In genomic region chr17:21284319-21285163, GRCh38 we compare ENCODE assay signal across 1 cellular context.
A peak's percentile ranks its signal among the peaks of the same experiment; 100 is the strongest.
TF ChIP-seq lines count a peak whose summit lies in the region.

Gene MAP2K3, plus strand, starts transcription at chr17:21284711. Its CDS starts 210 bp downstream, at chr17:21284921.

TF ChIP-seq in K562, 482 proteins besides CTCF, POLR2A, EP300 and RAD21 (continued from another document and continues in another):
- TF ChIP-seq EWSR1 (IDR thresholded peaks at IDR 0.05; ENCODE audit: borderline replicate concordance, low read depth, partially characterized antibody) = no peak
- peak; percentile 81 for TF ChIP-seq TBP (optimal IDR thresholded peaks at IDR 0.05; ENCODE audit: low read depth, low read length)
- TF ChIP-seq NCOA2 (IDR thresholded peaks at IDR 0.05; ENCODE audit: partially characterized antibody in 2 of 2) = no peak
- no peak for TF ChIP-seq ZNF408 (CRISPR knock-in tag; IDR thresholded peaks at IDR 0.05; ENCODE audit: low read depth)
- peak; percentile 55; the same call in 1 of the 2 replicates for TF ChIP-seq TFAP4 (CRISPR knock-in tag; IDR thresholded peaks at IDR 0.05; ENCODE audit: borderline replicate concordance)
- TF ChIP-seq, protein P1, sequence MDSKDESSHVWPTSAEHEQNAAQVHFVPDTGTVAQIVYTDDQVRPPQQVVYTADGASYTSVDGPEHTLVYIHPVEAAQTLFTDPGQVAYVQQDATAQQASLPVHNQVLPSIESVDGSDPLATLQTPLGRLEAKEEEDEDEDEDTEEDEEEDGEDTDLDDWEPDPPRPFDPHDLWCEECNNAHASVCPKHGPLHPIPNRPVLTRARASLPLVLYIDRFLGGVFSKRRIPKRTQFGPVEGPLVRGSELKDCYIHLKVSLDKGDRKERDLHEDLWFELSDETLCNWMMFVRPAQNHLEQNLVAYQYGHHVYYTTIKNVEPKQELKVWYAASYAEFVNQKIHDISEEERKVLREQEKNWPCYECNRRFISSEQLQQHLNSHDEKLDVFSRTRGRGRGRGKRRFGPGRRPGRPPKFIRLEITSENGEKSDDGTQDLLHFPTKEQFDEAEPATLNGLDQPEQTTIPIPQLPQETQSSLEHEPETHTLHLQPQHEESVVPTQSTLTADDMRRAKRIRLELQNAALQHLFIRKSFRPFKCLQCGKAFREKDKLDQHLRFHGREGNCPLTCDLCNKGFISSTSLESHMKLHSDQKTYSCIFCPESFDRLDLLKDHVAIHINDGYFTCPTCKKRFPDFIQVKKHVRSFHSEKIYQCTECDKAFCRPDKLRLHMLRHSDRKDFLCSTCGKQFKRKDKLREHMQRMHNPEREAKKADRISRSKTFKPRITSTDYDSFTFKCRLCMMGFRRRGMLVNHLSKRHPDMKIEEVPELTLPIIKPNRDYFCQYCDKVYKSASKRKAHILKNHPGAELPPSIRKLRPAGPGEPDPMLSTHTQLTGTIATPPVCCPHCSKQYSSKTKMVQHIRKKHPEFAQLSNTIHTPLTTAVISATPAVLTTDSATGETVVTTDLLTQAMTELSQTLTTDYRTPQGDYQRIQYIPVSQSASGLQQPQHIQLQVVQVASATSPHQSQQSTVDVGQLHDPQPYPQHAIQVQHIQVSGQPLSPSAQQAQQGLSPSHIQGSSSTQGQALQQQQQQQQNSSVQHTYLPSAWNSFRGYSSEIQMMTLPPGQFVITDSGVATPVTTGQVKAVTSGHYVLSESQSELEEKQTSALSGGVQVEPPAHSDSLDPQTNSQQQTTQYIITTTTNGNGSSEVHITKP (IDR thresholded peaks at IDR 0.05; ENCODE audit: partially characterized antibody) = peak; percentile 29
- peak; percentile 55; the same call in 1 of the 2 replicates for TF ChIP-seq ATF7 (IDR thresholded peaks at IDR 0.05)
- peak; percentile 33 for TF ChIP-seq SP2 (IDR thresholded peaks at IDR 0.05; ENCODE audit: extremely low read depth, low read depth, low read length, poor library complexity, severe bottlenecking)
- TF ChIP-seq, protein P2, sequence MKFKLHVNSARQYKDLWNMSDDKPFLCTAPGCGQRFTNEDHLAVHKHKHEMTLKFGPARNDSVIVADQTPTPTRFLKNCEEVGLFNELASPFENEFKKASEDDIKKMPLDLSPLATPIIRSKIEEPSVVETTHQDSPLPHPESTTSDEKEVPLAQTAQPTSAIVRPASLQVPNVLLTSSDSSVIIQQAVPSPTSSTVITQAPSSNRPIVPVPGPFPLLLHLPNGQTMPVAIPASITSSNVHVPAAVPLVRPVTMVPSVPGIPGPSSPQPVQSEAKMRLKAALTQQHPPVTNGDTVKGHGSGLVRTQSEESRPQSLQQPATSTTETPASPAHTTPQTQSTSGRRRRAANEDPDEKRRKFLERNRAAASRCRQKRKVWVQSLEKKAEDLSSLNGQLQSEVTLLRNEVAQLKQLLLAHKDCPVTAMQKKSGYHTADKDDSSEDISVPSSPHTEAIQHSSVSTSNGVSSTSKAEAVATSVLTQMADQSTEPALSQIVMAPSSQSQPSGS (CRISPR knock-in tag; IDR thresholded peaks at IDR 0.05) = no peak
- peak; percentile 72 for TF ChIP-seq SMAD4 (CRISPR knock-in tag; conservative IDR thresholded peaks at IDR 0.05)
- TF ChIP-seq ARID4B (CRISPR knock-in tag; IDR thresholded peaks at IDR 0.05) = 0 out of 2 replicates have a peak, but pooled peaks have one; percentile 33
- TF ChIP-seq THAP12 (CRISPR knock-in tag; IDR thresholded peaks at IDR 0.05) = peak; percentile 60; the same call in 1 of the 2 replicates
- no peak for TF ChIP-seq CREB1 (IDR thresholded peaks at IDR 0.05)
- 0 out of 2 replicates have a peak, but pooled peaks have one; percentile 18 for TF ChIP-seq CREB1 (CRISPR knock-in tag; IDR thresholded peaks at IDR 0.05)
- TF ChIP-seq NFYB (IDR thresholded peaks at IDR 0.05; ENCODE audit: extremely low read depth, insufficient read length) = peak; percentile 93
- TF ChIP-seq ZNF316 (IDR thresholded peaks at IDR 0.05) = peak; percentile 36
- TF ChIP-seq FOXM1 (IDR thresholded peaks at IDR 0.05; ENCODE audit: low read depth) = no peak
- no peak for TF ChIP-seq FOXM1 (CRISPR knock-in tag; IDR thresholded peaks at IDR 0.05; ENCODE audit: low read depth)
- TF ChIP-seq E2F6 (IDR thresholded peaks at IDR 0.05; ENCODE audit: borderline replicate concordance in 1 of 2, extremely low read depth in 1 of 2, insufficient read depth in 1 of 2, insufficient read length in 1 of 2, low read depth in 1 of 2, low read length in 1 of 2, poor library complexity in 1 of 2, severe bottlenecking in 1 of 2) = no peak
- TF ChIP-seq ZBTB7A (IDR thresholded peaks at IDR 0.05; ENCODE audit: borderline replicate concordance, control insufficient read depth, low read depth, low read length) = peak; percentile 57; the same call in 1 of the 2 replicates
- peak; percentile 65 for TF ChIP-seq TAF1 (IDR thresholded peaks at IDR 0.05; ENCODE audit: control insufficient read depth, extremely low read depth, insufficient read depth, low read length, severe bottlenecking)
- no peak for TF ChIP-seq RAD51 (IDR thresholded peaks at IDR 0.05; ENCODE audit: borderline replicate concordance, low read depth)
- TF ChIP-seq, protein P3, sequence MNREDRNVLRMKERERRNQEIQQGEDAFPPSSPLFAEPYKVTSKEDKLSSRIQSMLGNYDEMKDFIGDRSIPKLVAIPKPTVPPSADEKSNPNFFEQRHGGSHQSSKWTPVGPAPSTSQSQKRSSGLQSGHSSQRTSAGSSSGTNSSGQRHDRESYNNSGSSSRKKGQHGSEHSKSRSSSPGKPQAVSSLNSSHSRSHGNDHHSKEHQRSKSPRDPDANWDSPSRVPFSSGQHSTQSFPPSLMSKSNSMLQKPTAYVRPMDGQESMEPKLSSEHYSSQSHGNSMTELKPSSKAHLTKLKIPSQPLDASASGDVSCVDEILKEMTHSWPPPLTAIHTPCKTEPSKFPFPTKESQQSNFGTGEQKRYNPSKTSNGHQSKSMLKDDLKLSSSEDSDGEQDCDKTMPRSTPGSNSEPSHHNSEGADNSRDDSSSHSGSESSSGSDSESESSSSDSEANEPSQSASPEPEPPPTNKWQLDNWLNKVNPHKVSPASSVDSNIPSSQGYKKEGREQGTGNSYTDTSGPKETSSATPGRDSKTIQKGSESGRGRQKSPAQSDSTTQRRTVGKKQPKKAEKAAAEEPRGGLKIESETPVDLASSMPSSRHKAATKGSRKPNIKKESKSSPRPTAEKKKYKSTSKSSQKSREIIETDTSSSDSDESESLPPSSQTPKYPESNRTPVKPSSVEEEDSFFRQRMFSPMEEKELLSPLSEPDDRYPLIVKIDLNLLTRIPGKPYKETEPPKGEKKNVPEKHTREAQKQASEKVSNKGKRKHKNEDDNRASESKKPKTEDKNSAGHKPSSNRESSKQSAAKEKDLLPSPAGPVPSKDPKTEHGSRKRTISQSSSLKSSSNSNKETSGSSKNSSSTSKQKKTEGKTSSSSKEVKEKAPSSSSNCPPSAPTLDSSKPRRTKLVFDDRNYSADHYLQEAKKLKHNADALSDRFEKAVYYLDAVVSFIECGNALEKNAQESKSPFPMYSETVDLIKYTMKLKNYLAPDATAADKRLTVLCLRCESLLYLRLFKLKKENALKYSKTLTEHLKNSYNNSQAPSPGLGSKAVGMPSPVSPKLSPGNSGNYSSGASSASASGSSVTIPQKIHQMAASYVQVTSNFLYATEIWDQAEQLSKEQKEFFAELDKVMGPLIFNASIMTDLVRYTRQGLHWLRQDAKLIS (CRISPR knock-in tag; IDR thresholded peaks at IDR 0.05) = no peak
- peak; percentile 83 for TF ChIP-seq RBFOX2 (IDR thresholded peaks at IDR 0.05; ENCODE audit: low read depth, low read length)
- TF ChIP-seq CXXC5 (CRISPR knock-in tag; IDR thresholded peaks at IDR 0.05) = peak; percentile 4; the same call in 1 of the 2 replicates
- peak; percentile 56; the same call in 1 of the 2 replicates for TF ChIP-seq ZBTB1 (CRISPR knock-in tag; IDR thresholded peaks at IDR 0.05; ENCODE audit: borderline replicate concordance, low read depth)
- peak; percentile 43; the same call in 1 of the 2 replicates for TF ChIP-seq MTA3 (IDR thresholded peaks at IDR 0.05; ENCODE audit: borderline replicate concordance)
- no peak for TF ChIP-seq ETV5 (CRISPR knock-in tag; IDR thresholded peaks at IDR 0.05; ENCODE audit: low read depth)
- TF ChIP-seq PBX2 (CRISPR knock-in tag; IDR thresholded peaks at IDR 0.05; ENCODE audit: low read depth) = peak; percentile 66
- peak; percentile 90 for TF ChIP-seq PBX2 (tag; conservative IDR thresholded peaks at IDR 0.05; ENCODE audit: low read depth)
- TF ChIP-seq YY1 (IDR thresholded peaks at IDR 0.05; ENCODE audit: borderline replicate concordance in 1 of 3, control insufficient read depth in 1 of 3, extremely low read depth in 1 of 3, insufficient read depth in 3 of 3, insufficient read length in 1 of 3, insufficient replicate concordance in 2 of 3, low read depth in 1 of 3, low read length in 2 of 3) = peak in 1 of 3 experiments; percentile 21
- TF ChIP-seq PCBP1 (IDR thresholded peaks at IDR 0.05; ENCODE audit: low read depth, low read length, poor library complexity, severe bottlenecking) = peak; percentile 27
- 0 out of 2 replicates have a peak, but pooled peaks have one; percentile 20 for TF ChIP-seq ZBTB17 (CRISPR knock-in tag; IDR thresholded peaks at IDR 0.05)
- peak; percentile 57; the same call in 1 of the 2 replicates for TF ChIP-seq CTBP1 (IDR thresholded peaks at IDR 0.05; ENCODE audit: borderline replicate concordance)
- no peak for TF ChIP-seq ATF1 (CRISPR knock-in tag; IDR thresholded peaks at IDR 0.05)
- 0 out of 2 replicates have a peak, but pooled peaks have one; percentile 10 for TF ChIP-seq ATF1 (tag; IDR thresholded peaks at IDR 0.05)
- TF ChIP-seq FOXA3 (CRISPR knock-in tag; conservative IDR thresholded peaks at IDR 0.05 in 1 of 2, IDR thresholded peaks at IDR 0.05 in 1 of 2) = 0 out of 4 replicates have a peak, but pooled peaks of 1 of the 2 experiments have one; percentile 21
